In genomic region chr4:185138161-185138560, GRCh38 we compare ENCODE assay signal across 13 cellular contexts. TPM values are rescaled to one million over a fixed set of nuclear protein-coding genes. Genes with fewer than 3 reads are reported as not detected.
DNase-seq lines count a peak whose midpoint lies in the region; ATAC-seq and TF ChIP-seq lines count a peak whose summit lies in the region.
"Had no signal": no experiment of that assay in that cellular context is flagged by ENCODE, and none has a peak within 500 bp of the region (broad histone marks: within the 10 kb centered on the region; RNA-seq: fewer than 3 reads in every experiment).

No MANE protein-coding gene starts in this region.

- intact Hi-C loops in heart right ventricle (cut with DNase I) = loop anchor here in 4 of 10 donors (5.0 to 10.0 kb wide), 4 partner anchors 47 to 133 kb away; no protein-coding TSS in a partner anchor
- intact Hi-C loops in right cardiac atrium (cut with DNase I) = loop anchor here in 1 of 4 donors (10.0 kb wide), 1 partner anchor 93 kb away; no protein-coding TSS in a partner anchor
- intact Hi-C loops in testis (cut with DNase I; ENCODE audit: low total_unique reads) = no loop called here
- intact Hi-C loops in sigmoid colon (cut with DNase I) = loop anchor here (10.0 kb wide), 1 partner anchor 393 kb away; no protein-coding TSS in a partner anchor
- intact Hi-C loops in A673 (cut with micrococcal nuclease; ENCODE audit: unreplicated experiment) = loop anchor here (10.0 kb wide), 1 partner anchor 873 kb away; no protein-coding TSS in a partner anchor

- peaks cover 0 to 30% (median 0%) of the 10 kb centered on the region in 7 donors for H3K27me3 ChIP-seq in heart right ventricle
- H3K27me3 ChIP-seq in right cardiac atrium (ENCODE audit: control insufficient read depth, insufficient read depth) = no peaks in the 10 kb centered on the region
- peaks cover 0 to 16% (median 0%) of the 10 kb centered on the region in 11 experiments; a peak in 5 of 22 replicates for H3K27me3 ChIP-seq in BLaER1 treated with 17β-estradiol and CSF1 and Interleukin-3, amounts not matched to agents 10 nM and 100 nM
- no peaks in the 10 kb centered on the region for H3K27me3 ChIP-seq in testis
- H3K27me3 ChIP-seq in sigmoid colon = no peaks in the 10 kb centered on the region
- no peaks in the 10 kb centered on the region for H3K27me3 ChIP-seq in A673 (replicated peaks; ENCODE audit: insufficient read depth, low read depth, low read length, poor library complexity)

- BruUV-seq in A673 (replicated peaks; lab: Mats Ljungman, UMichigan) = no TSS peak

- no peaks in the 10 kb centered on the region for H4K20me1 ChIP-seq in BLaER1 treated with 17β-estradiol and CSF1 and Interleukin-3, amounts not matched to agents 10 nM and 100 nM

- no peak overlapping the region for H3K9ac ChIP-seq in BLaER1 treated with 17β-estradiol and CSF1 and Interleukin-3, amounts not matched to agents 10 nM and 100 nM

- H3K4me1 ChIP-seq in heart right ventricle = peaks cover 2 to 53% (median 19%) of the 10 kb centered on the region in 9 donors
- H3K4me1 ChIP-seq in right cardiac atrium (ENCODE audit: control insufficient read depth, insufficient read depth, low read length) = peaks cover 3% of the 10 kb centered on the region
- peaks cover 5 to 32% (median 25%) of the 10 kb centered on the region in 10 experiments; a peak in 19 of 20 replicates for H3K4me1 ChIP-seq in BLaER1 treated with 17β-estradiol and CSF1 and Interleukin-3, amounts not matched to agents 10 nM and 100 nM
- peaks cover 17% of the 10 kb centered on the region for H3K4me1 ChIP-seq in testis
- peaks cover 0 to 9% (median 7%) of the 10 kb centered on the region in 4 donors for H3K4me1 ChIP-seq in sigmoid colon
- H3K4me1 ChIP-seq in A673 (ENCODE audit: insufficient read depth, low read length, poor library complexity, severe bottlenecking) = no peaks in the 10 kb centered on the region
- H3K4me1 ChIP-seq: HAP-1 had no signal

- POLR2A ChIA-PET in A673 (lab: Charles Lee; ENCODE audit: low non-redundant PET) = no interaction called here

- H3K4me2 ChIP-seq in BLaER1 treated with 17β-estradiol and CSF1 and Interleukin-3, amounts not matched to agents 10 nM and 100 nM = peak overlapping the region; percentile 25 to 68 (median 51); a peak in 21 of 22 replicates

- H3K27ac ChIP-seq in heart right ventricle (peak overlapping the region in 9 of 10 donors; percentile 74 to 93 (median 82)), right cardiac atrium (ENCODE audit: low read length) (no peak overlapping the region), testis (peak overlapping the region; percentile 76 to 81), sigmoid colon (no peak overlapping the region), A673 (ENCODE audit: low read depth, low read length, poor library complexity, severe bottlenecking) (no peak overlapping the region)
- no peak overlapping the region for H3K27ac ChIP-seq in BLaER1 treated with 17β-estradiol and CSF1 and Interleukin-3, amounts not matched to agents 10 nM and 100 nM
- H3K27ac ChIP-seq: C4-2B had no signal

- WGBS in heart right ventricle, 2 donors = 37 to 50% methylated on average over 10 of the region's 10 CpGs
- 58% methylated on average over 10 of the region's 10 CpGs for WGBS in right cardiac atrium
- 30 to 32% methylated on average over 10 of the region's 10 CpGs for WGBS in testis, 2 donors
- WGBS in sigmoid colon, 2 donors = 73 to 81% methylated on average over 10 of the region's 10 CpGs

- H3K4me3 ChIP-seq in heart right ventricle (peak overlapping the region in 2 of 10 donors; percentile 10 to 26), right cardiac atrium (ENCODE audit: low read length) (no peak overlapping the region), testis (no peak overlapping the region), sigmoid colon (no peak overlapping the region), A673 (ENCODE audit: low read depth, low read length, poor library complexity, severe bottlenecking) (no peak overlapping the region)
- no peak overlapping the region for H3K4me3 ChIP-seq in BLaER1 treated with 17β-estradiol and CSF1 and Interleukin-3, amounts not matched to agents 10 nM and 100 nM
- H3K4me3 ChIP-seq: HAP-1 had no signal

- no peak for TF ChIP-seq CTCF in heart right ventricle (IDR thresholded peaks at IDR 0.05)
- TF ChIP-seq CTCF in testis (IDR thresholded peaks at IDR 0.05) = no peak
- TF ChIP-seq CTCF in sigmoid colon (IDR thresholded peaks at IDR 0.05) = no peak
- TF ChIP-seq CTCF in A673 (conservative IDR thresholded peaks at IDR 0.05; ENCODE audit: low read depth, low read length) = no peak

- ATAC-seq in heart right ventricle (no peak), right cardiac atrium (no peak)

- H3K36me3 ChIP-seq in heart right ventricle (no peaks in the 10 kb centered on the region), testis (ENCODE audit: low read depth, missing control alignments) (no peaks in the 10 kb centered on the region), sigmoid colon (no peaks in the 10 kb centered on the region), A673 (ENCODE audit: insufficient read depth, low read length, poor library complexity, severe bottlenecking) (no peaks in the 10 kb centered on the region)
- H3K36me3 ChIP-seq in BLaER1 treated with 17β-estradiol and CSF1 and Interleukin-3, amounts not matched to agents 10 nM and 100 nM = no peaks in the 10 kb centered on the region
- H3K36me3 ChIP-seq: HAP-1 had no signal

- H3K9me3 ChIP-seq in heart right ventricle (no peaks in the 10 kb centered on the region), right cardiac atrium (ENCODE audit: control insufficient read depth, low read length) (no peaks in the 10 kb centered on the region), testis (no peaks in the 10 kb centered on the region), sigmoid colon (no peaks in the 10 kb centered on the region), A673 (ENCODE audit: low read depth, low read length, poor library complexity, severe bottlenecking) (no peaks in the 10 kb centered on the region)
- no peaks in the 10 kb centered on the region for H3K9me3 ChIP-seq in BLaER1 treated with 17β-estradiol and CSF1 and Interleukin-3, amounts not matched to agents 10 nM and 100 nM (replicated peaks in 1 of 11)
- H3K9me3 ChIP-seq: Caco-2, HAP-1 had no signal

- no peak for TF ChIP-seq EP300 in sigmoid colon (IDR thresholded peaks at IDR 0.05)

- TF ChIP-seq POLR2A in testis (IDR thresholded peaks at IDR 0.05) (no peak), sigmoid colon (IDR thresholded peaks at IDR 0.05) (no peak)

- DNase-seq in heart right ventricle = no peak
- DNase-seq in right cardiac atrium = no peak
- DNase-seq in lung microvascular endothelial cell (ENCODE audit: low read depth in 2 of 2) = peak; percentile 35 to 38
- no peak for DNase-seq in testis
- no peak for DNase-seq in sigmoid colon
- DNase-seq in A673 (ENCODE audit: low spot score) = no peak
- DNase-seq: 8988T; Caco-2; CD4-positive, alpha-beta T cell; GDM1 had no signal

- CTCF ChIA-PET in A673 (lab: Charles Lee) = no interaction called here

RNA-seq across cellular contexts. Expression of gene SLC25A4, which starts 4.9 kb away (rescaled TPM):
- total RNA-seq in heart right ventricle = 1,000 to 10,000 TPM; 1,282 to 2,916 (median 1,803) TPM
- 1,000 to 10,000 TPM in 1 of 2 donors, 100 to 1,000 TPM in 1; 511 to 1,045 TPM for polyA plus RNA-seq in heart right ventricle
- 1,000 to 10,000 TPM; 1,429 to 1,493 (median 1,458) TPM for total RNA-seq in right cardiac atrium
- polyA plus RNA-seq in right cardiac atrium = 1,464 TPM
- total RNA-seq in lung microvascular endothelial cell = 5.2 and 6.3 TPM in 2 replicates
- total RNA-seq in testis = 100 to 1,000 TPM in 1 of 2 donors, 10 to 100 TPM in 1; 60.5 to 104 TPM
- polyA plus RNA-seq in testis (ENCODE audit: insufficient read depth, low read depth, low replicate concordance) = 58.7 TPM
- 100 to 1,000 TPM in 3 of 4 donors, 10 to 100 TPM in 1; 89.1 to 127 (median 112) TPM for total RNA-seq in sigmoid colon
- polyA plus RNA-seq in sigmoid colon = 10 to 100 TPM; 22.9 to 36.0 (median 25.4) TPM
- total RNA-seq in A673 (2021) = 18.6 and 21.9 TPM in 2 replicates

Comparison
In these comparisons a context has a peak if more than half of its experiments do, and no peak if none do; other contexts are left out.
1. H3K27ac ChIP-seq: peak in heart right ventricle (9 of 10) and testis (2 of 2); none in right cardiac atrium (single experiment), BLaER1 treated with 17β-estradiol and CSF1 and Interleukin-3, amounts not matched to agents 10 nM and 100 nM (0 of 11), sigmoid colon (0 of 4) and A673 (single experiment).
2. DNase-seq: peak in lung microvascular endothelial cell (2 of 2); none in heart right ventricle (0 of 2), right cardiac atrium (0 of 3), testis (single experiment), sigmoid colon (single experiment) and A673 (single experiment).
3. RNA of gene SLC25A4, which starts 4.9 kb away (total RNA-seq): 1,282 to 2,916 TPM in heart right ventricle and 1,429 to 1,493 TPM in right cardiac atrium; 89.1 to 127 TPM in sigmoid colon, 60.5 to 104 TPM in testis, 18.6 to 21.9 TPM in A673 and 5.2 to 6.3 TPM in lung microvascular endothelial cell; every median in the first group is over 10 times any median in the second.